Comparison of ENCODE assay signal across 25 cellular contexts in the genomic region with DNA sequence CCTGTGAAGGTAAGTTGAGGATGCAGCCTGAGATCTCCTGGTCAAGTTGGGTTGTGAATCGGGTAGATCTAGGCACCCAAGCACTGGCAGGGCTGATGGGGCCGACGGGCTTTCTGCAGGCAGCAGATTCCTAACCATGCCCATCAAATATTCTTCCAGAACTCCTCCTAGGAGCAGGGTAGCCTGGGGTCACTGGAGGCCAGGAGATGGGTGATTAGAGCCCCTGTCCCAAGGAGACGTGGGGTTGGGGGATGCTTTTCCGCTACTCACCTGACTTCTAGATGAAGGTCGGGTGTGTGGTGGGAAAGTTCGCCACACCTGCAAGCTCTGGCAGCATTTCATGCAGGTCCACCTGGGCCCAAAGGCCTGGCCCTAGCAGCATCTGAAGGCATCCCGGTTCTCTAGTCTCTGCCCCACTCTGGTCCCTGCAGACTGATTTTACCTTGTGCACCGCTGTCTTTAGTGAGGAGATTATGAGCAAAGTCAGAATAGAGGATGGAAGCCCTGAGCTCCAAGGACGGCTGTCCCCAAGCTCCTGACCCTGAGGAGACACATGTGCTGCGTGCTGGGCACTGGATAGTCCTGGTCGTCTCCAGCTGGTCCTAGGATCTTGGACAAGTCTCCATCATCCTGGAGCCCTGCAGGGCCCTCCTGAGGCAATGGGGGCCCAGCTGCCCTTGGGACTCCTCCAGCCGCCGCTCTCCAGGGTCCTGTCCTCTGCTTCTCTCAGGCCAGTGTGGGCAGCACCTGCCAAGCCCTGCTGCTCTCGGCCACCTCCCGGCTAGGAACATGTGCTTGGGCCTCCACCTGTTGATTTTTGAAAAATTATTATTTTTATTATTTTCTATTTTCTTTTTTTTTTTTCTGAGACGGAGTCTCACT. TPM values are rescaled to one million over a fixed set of nuclear protein-coding genes. Genes with fewer than 3 reads are reported as not detected.
DNase-seq lines count a peak whose midpoint lies in the region; ATAC-seq, FAIRE-seq and TF ChIP-seq lines count a peak whose summit lies in the region.
"Had no signal": no experiment of that assay in that cellular context is flagged by ENCODE, and none has a peak within 500 bp of the region (broad histone marks: within the 10 kb centered on the region; RNA-seq: fewer than 3 reads in every experiment).

No MANE protein-coding gene starts in this region.

- TF ChIP-seq RAD21 in A549 (conservative IDR thresholded peaks at IDR 0.05 in 1 of 2, IDR thresholded peaks at IDR 0.05 in 1 of 2) (no peak), HCT116 (IDR thresholded peaks at IDR 0.05; ENCODE audit: low read depth) (no peak)

- no peak overlapping the region for H3K4me3 ChIP-seq in A549
- no peak overlapping the region for H3K4me3 ChIP-seq in HCT116 (replicated peaks in 1 of 2; ENCODE audit: low read depth in 1 of 2, low read length in 2 of 2)
- H3K4me3 ChIP-seq in colonic mucosa = no peak overlapping the region
- no peak overlapping the region for H3K4me3 ChIP-seq in lower leg skin (ENCODE audit: low read depth, poor library complexity, severe bottlenecking)
- H3K4me3 ChIP-seq in left ventricle myocardium inferior = no peak overlapping the region
- no peak overlapping the region for H3K4me3 ChIP-seq in transverse colon
- H3K4me3 ChIP-seq: BLaER1, cardiac muscle cell, right atrium auricular region, testis had no signal

- RAD21 ChIA-PET in HCT116 (lab: Charles Lee; ENCODE audit: low non-redundant PET in 1 of 2, low total read pairs in 2 of 2, uncharacterized antibody in 2 of 2, unreplicated experiment in 2 of 2) = no interaction called here

- TF ChIP-seq EP300 in A549 (IDR thresholded peaks at IDR 0.05) = no peak
- no peak for TF ChIP-seq EP300 in transverse colon (IDR thresholded peaks at IDR 0.05; ENCODE audit: low read depth)

- H3K9me2 ChIP-seq in HCT116 (ENCODE audit: insufficient read depth) = no peaks in the 10 kb centered on the region

- H3K9me3 ChIP-seq in A549 (peaks cover 9% of the 10 kb centered on the region; the same call in 1 of the 3 replicates), HCT116 (ENCODE audit: control insufficient read depth in 1 of 2, insufficient read depth in 1 of 2, low read depth in 1 of 2, low read length in 2 of 2) (0 out of 4 replicates have a peak, but pooled peaks cover 0 to 10% of the 10 kb centered on the region in 2 experiments), colonic mucosa (no peaks in the 10 kb centered on the region), left ventricle myocardium inferior (replicated peaks) (peaks cover 12% of the 10 kb centered on the region), transverse colon (peaks cover 0 to 6% of the 10 kb centered on the region in 2 donors)
- H3K9me3 ChIP-seq: right atrium auricular region, testis had no signal

- in situ Hi-C loops in transverse colon (cut with MboI; ENCODE audit: low pct_ligation_motif_present in 1 of 4, low pct_unique_long_range_greater_than_20kb in 1 of 4, low sequenced_read_pairs in 3 of 4) = no loop called here

- FAIRE-seq in A549 (lab: Jason Lieb, UNC) = no peak
- FAIRE-seq: endothelial cell of umbilical vein had no signal

- intact Hi-C loops in HCT116 (cut with micrococcal nuclease) (no loop called here), colonic mucosa (cut with DNase I) (no loop called here), lower leg skin (cut with DNase I; ENCODE audit: low total_unique reads) (no loop called here), left ventricle myocardium inferior (cut with micrococcal nuclease) (no loop called here), transverse colon (cut with DNase I; ENCODE audit: low total_unique reads) (no loop called here)

- no peak overlapping the region for H3K4me2 ChIP-seq in A549
- H3K4me2 ChIP-seq in HCT116 (ENCODE audit: low read length) = no peak overlapping the region

- H2AFZ ChIP-seq in HCT116 (ENCODE audit: low read depth, low read length, poor library complexity, severe bottlenecking) = no peak overlapping the region

- H3K27me3 ChIP-seq in HCT116 (ENCODE audit: insufficient read depth, low read length) (no peaks in the 10 kb centered on the region), colonic mucosa (no peaks in the 10 kb centered on the region), left ventricle myocardium inferior (ENCODE audit: low read depth) (no peaks in the 10 kb centered on the region), transverse colon (no peaks in the 10 kb centered on the region)
- H3K27me3 ChIP-seq: BLaER1, cardiac muscle cell, right atrium auricular region, testis had no signal

- DNase-seq in A549 (ENCODE audit: low read depth in 1 of 2, low spot score in 1 of 2) (no peak), HCT116 (ENCODE audit: low read depth, low spot score) (no peak), colonic mucosa (peak; percentile 13), lower leg skin (ENCODE audit: low spot score in 2 of 2) (peak; percentile 8 to 78), Ammon's horn (ENCODE audit: low spot score) (no peak), left ventricle myocardium inferior (no peak), transverse colon (no peak)
- DNase-seq in activated CD4-positive, alpha-beta T cell treated with anti-CD3 and anti-CD28 coated beads, Interleukin-2, amount 50 U/mL, for 48 hours = no peak
- DNase-seq: ACHN; activated CD4-positive, CD25-positive, alpha-beta regulatory T cell; aorta; mesenchymal stem cell; NCI-H1105 treated with DMSO at 0.1 percent for 48 hours; NCI-H2029; NCI-H2227 treated with DMSO at 0.1 percent for 48 hours; NCI-H748 treated with DMSO at 0.1 percent for 48 hours; stimulated activated CD4-positive, alpha-beta T cell treated with anti-CD3 and anti-CD28 coated beads, Interleukin-4, amount 100 ng/mL, for 24 hours; stimulated activated naive B cell treated with anti-CD40 and anti-IgM and Interleukin-4, amounts not matched to agents 10 μg/mL and 1 μg/mL and 100 μg/mL, for 72 hours; T1000; testis had no signal

- H3K4me1 ChIP-seq in A549 (no peaks in the 10 kb centered on the region), HCT116 (ENCODE audit: control insufficient read depth in 1 of 2, insufficient read depth in 2 of 2, low read length in 2 of 2) (no peaks in the 10 kb centered on the region), colonic mucosa (peaks cover 7% of the 10 kb centered on the region), left ventricle myocardium inferior (peaks cover 16% of the 10 kb centered on the region), transverse colon (peaks cover 0 to 15% (median 9%) of the 10 kb centered on the region in 4 donors)
- H3K4me1 ChIP-seq: testis had no signal

- POLR2A ChIA-PET in A549 (lab: Yijun Ruan, JAX) = no interaction called here
- POLR2A ChIA-PET in HCT116 (lab: Charles Lee) = no interaction called here

- H3K27ac ChIP-seq in A549 = no peak overlapping the region
- H3K27ac ChIP-seq in HCT116 (ENCODE audit: low read depth, low read length) = no peak overlapping the region
- no peak overlapping the region for H3K27ac ChIP-seq in colonic mucosa
- H3K27ac ChIP-seq in left ventricle myocardium inferior (replicated peaks) = no peak overlapping the region
- no peak overlapping the region for H3K27ac ChIP-seq in transverse colon
- H3K27ac ChIP-seq: BLaER1, cardiac muscle cell, right atrium auricular region, RWPE1, testis had no signal

- TF ChIP-seq CTCF in A549 (IDR thresholded peaks at IDR 0.05) (no peak), HCT116 (IDR thresholded peaks at IDR 0.05 in 2 of 3, conservative IDR thresholded peaks at IDR 0.05 in 1 of 3; ENCODE audit: borderline replicate concordance in 1 of 3, insufficient read depth in 1 of 3, low read depth in 2 of 3, low read length in 2 of 3) (no peak), colonic mucosa (IDR thresholded peaks at IDR 0.05) (no peak), lower leg skin (IDR thresholded peaks at IDR 0.05) (no peak), left ventricle myocardium inferior (IDR thresholded peaks at IDR 0.05; ENCODE audit: borderline replicate concordance) (no peak), transverse colon (IDR thresholded peaks at IDR 0.05) (no peak)

- BruUV-seq in HCT116 (replicated peaks; lab: Mats Ljungman, UMichigan) = no TSS peak

- WGBS in A549 (ENCODE audit: missing lambda C conversion rate) = 72% methylated on average over 13 of the region's 17 CpGs
- WGBS in lower leg skin, 2 donors = 87 to 94% methylated on average over 17 of the region's 17 CpGs
- 95 to 96% methylated on average over 7 to 17 of the region's 17 CpGs for WGBS in transverse colon (ENCODE audit: low coverage in 1 of 2), 2 donors

- CTCF ChIA-PET in A549 (lab: Yijun Ruan, JAX) (interaction anchor here (0.7 to 1.0 kb wide), 2 partner anchors 71 to 244 kb away, joined by 3 read pairs; no protein-coding TSS in a partner anchor), HCT116 (lab: Charles Lee) (no interaction called here)

- no peak for TF ChIP-seq POLR2A in A549 (IDR thresholded peaks at IDR 0.05; ENCODE audit: low read length)
- TF ChIP-seq POLR2A in HCT116 (IDR thresholded peaks at IDR 0.05; ENCODE audit: borderline replicate concordance, extremely low read depth, insufficient read depth, insufficient read length) = no peak
- no peak for TF ChIP-seq POLR2A in lower leg skin (IDR thresholded peaks at IDR 0.05)
- no peak for TF ChIP-seq POLR2A in transverse colon (IDR thresholded peaks at IDR 0.05)

- H3K9ac ChIP-seq in HCT116 (ENCODE audit: low read length) (no peak overlapping the region), colonic mucosa (ENCODE audit: low read depth in 2 of 2, low read length in 2 of 2) (no peak overlapping the region)
- H3K9ac ChIP-seq: BLaER1 had no signal

- H3K36me3 ChIP-seq in HCT116 (ENCODE audit: control insufficient read depth in 1 of 2, insufficient read depth in 2 of 2, low read length in 2 of 2) = no peaks in the 10 kb centered on the region
- H3K36me3 ChIP-seq in colonic mucosa = no peaks in the 10 kb centered on the region
- H3K36me3 ChIP-seq in left ventricle myocardium inferior = no peaks in the 10 kb centered on the region
- H3K36me3 ChIP-seq in transverse colon = no peaks in the 10 kb centered on the region
- H3K36me3 ChIP-seq: BLaER1, cardiac muscle cell, right atrium auricular region had no signal

- H4K20me1 ChIP-seq in HCT116 (ENCODE audit: insufficient read depth) = no peaks in the 10 kb centered on the region
- H4K20me1 ChIP-seq: BLaER1 had no signal

- H3K79me2 ChIP-seq in HCT116 (ENCODE audit: insufficient read depth, low read length) = no peaks in the 10 kb centered on the region

- ATAC-seq in A549 (peak in 1 of 2 experiments; percentile 24; a peak in 1 of 6 replicates), HCT116 (no peak)
- ATAC-seq: stimulated activated naive B cell treated with anti-CD40 and anti-IgM and Interleukin-4, amounts not matched to agents 10 μg/mL and 1 μg/mL and 100 μg/mL, for 72 hours had no signal

RNA-seq across cellular contexts. Expression of a gene that starts 21.8 kb away (rescaled TPM):
- polyA plus RNA-seq in A549 (2011; rRNA removed) = 13.5 and 17.4 TPM in 2 replicates
- polyA plus RNA-seq in A549 (2012; cell fraction: cytosol; rRNA removed) = 7.4 and 8.4 TPM in 2 replicates
- polyA plus RNA-seq in A549 (2012; cell fraction: nucleus; rRNA removed) = 11.6 and 13.8 TPM in 2 replicates
- 6.9 to 7.1 TPM (median 7.0 TPM) in 3 replicates for polyA plus RNA-seq in A549 (2017; fragmentation: RNase III; extraction: RNeasy Plus Mini Kit Qiagen cat#74134 plus additional on column Dnase treatment)
- 39.0 and 49.5 TPM in 2 replicates for polyA minus RNA-seq in A549 (2011; rRNA and poly(A)+ RNA removed)
- 22.0 TPM for total RNA-seq in HCT116 (2021; ENCODE audit: unreplicated experiment)
- 13.1 and 13.2 TPM in 2 replicates for polyA plus RNA-seq in HCT116 (2012)
- total RNA-seq in colonic mucosa = 10 to 100 TPM; 13.3 to 16.1 TPM
- total RNA-seq in lower leg skin = 10 to 100 TPM; 39.4 to 79.5 (median 49.4) TPM
- 5.9 TPM for total RNA-seq in left ventricle myocardium inferior
- 10 to 100 TPM in 1 of 4 donors, 1 to 10 TPM in 3; 3.0 to 15.7 (median 7.4) TPM for total RNA-seq in transverse colon

RNA-seq across cellular contexts. Expression of a gene that starts 34.5 kb away (rescaled TPM):
- 12.4 and 13.1 TPM in 2 replicates for polyA plus RNA-seq in A549 (2011; rRNA removed)
- polyA plus RNA-seq in A549 (2012; cell fraction: cytosol; rRNA removed) = 2.9 and 3.1 TPM in 2 replicates
- 1.7 and 2.3 TPM in 2 replicates for polyA plus RNA-seq in A549 (2012; cell fraction: nucleus; rRNA removed)
- 5.4 to 5.7 TPM (median 5.4 TPM) in 3 replicates for polyA plus RNA-seq in A549 (2017; fragmentation: RNase III; extraction: RNeasy Plus Mini Kit Qiagen cat#74134 plus additional on column Dnase treatment)
- 24.2 and 30.9 TPM in 2 replicates for polyA minus RNA-seq in A549 (2011; rRNA and poly(A)+ RNA removed)
- total RNA-seq in HCT116 (2021; ENCODE audit: unreplicated experiment) = 28.7 TPM
- polyA plus RNA-seq in HCT116 (2012) = 9.9 and 10.5 TPM in 2 replicates
- total RNA-seq in colonic mucosa = 10 to 100 TPM; 10.2 to 15.1 TPM
- total RNA-seq in lower leg skin = 10 to 100 TPM; 18.1 to 31.9 (median 28.2) TPM
- 4.9 TPM for total RNA-seq in left ventricle myocardium inferior
- 10 to 100 TPM in 2 of 4 donors, 1 to 10 TPM in 2; 5.2 to 19.5 (median 9.7) TPM for total RNA-seq in transverse colon

Comparison
In these comparisons a context has a peak if more than half of its experiments do, and no peak if none do; other contexts are left out.
1. DNase-seq: peak in colonic mucosa (single experiment) and lower leg skin (2 of 2); none in A549 (0 of 2), HCT116 (single experiment), Ammon's horn (single experiment), activated CD4-positive, alpha-beta T cell treated with anti-CD3 and anti-CD28 coated beads, Interleukin-2, amount 50 U/mL, for 48 hours (0 of 2), left ventricle myocardium inferior (single experiment) and transverse colon (single experiment).